In genomic region chr17:8935194-8935593, GRCh38 we compare ENCODE assay signal across 8 cellular contexts. TPM values are rescaled to one million over a fixed set of nuclear protein-coding genes. Genes with fewer than 3 reads are reported as not detected.
A peak's percentile ranks its signal among the peaks of the same experiment; 100 is the strongest.
DNase-seq lines count a peak whose midpoint lies in the region; TF ChIP-seq lines count a peak whose summit lies in the region.

No MANE protein-coding gene starts in this region.

- H3K27ac ChIP-seq in trophoblast cell (ENCODE audit: low read depth, low read length): no peak overlapping the region

- H2BK12ac ChIP-seq in trophoblast cell (ENCODE audit: low read length): no peak overlapping the region

- H2BK5ac ChIP-seq in trophoblast cell (ENCODE audit: low read depth, low read length, poor library complexity): no peak overlapping the region

- H3K27me3 ChIP-seq in trophoblast cell (ENCODE audit: insufficient read depth, low read length): no peaks in the 10 kb centered on the region

- H2BK120ac ChIP-seq in trophoblast cell (ENCODE audit: insufficient read depth, low read length, poor library complexity): no peak overlapping the region

- H3K79me1 ChIP-seq in trophoblast cell (ENCODE audit: low read length): no peaks in the 10 kb centered on the region

- BruUV-seq in Calu3 (replicated peaks; lab: Mats Ljungman, UMichigan): no TSS peak

- H2AK5ac ChIP-seq in trophoblast cell (ENCODE audit: low read length): no peak overlapping the region

- no peak overlapping the region for H2AFZ ChIP-seq in trophoblast cell (ENCODE audit: insufficient read depth, low read length, poor library complexity)

- no peaks in the 10 kb centered on the region for H3K4me1 Mint-ChIP-seq in Calu3 (ENCODE audit: low read depth, unreplicated experiment)

- H3K27ac Mint-ChIP-seq in Calu3 (ENCODE audit: unreplicated experiment): no peak overlapping the region

- H3K4me1 ChIP-seq in trophoblast cell (ENCODE audit: control insufficient read depth in 1 of 2, insufficient read depth in 2 of 2, low read length in 2 of 2): no peaks in the 10 kb centered on the region

- no peak overlapping the region for H3K4ac ChIP-seq in trophoblast cell (ENCODE audit: low read depth, low read length)

- H3K9me3 Mint-ChIP-seq in Calu3 (ENCODE audit: low read depth, unreplicated experiment): no peaks in the 10 kb centered on the region

- no peaks in the 10 kb centered on the region for H3K9me3 ChIP-seq in trophoblast cell (ENCODE audit: insufficient read depth, low read depth, low read length)

- no peak overlapping the region for H3K14ac ChIP-seq in trophoblast cell (ENCODE audit: low read length)

- no peaks in the 10 kb centered on the region for H3K79me2 ChIP-seq in trophoblast cell (ENCODE audit: control insufficient read depth, insufficient read depth, low read length, poor library complexity)

- no peak overlapping the region for H3K4me2 ChIP-seq in trophoblast cell (ENCODE audit: low read length)

- no CpG with 5 or more reads among the region's 8 CpGs for WGBS in trophoblast cell (ENCODE audit: extremely low coverage, insufficient coverage, insufficient read length)

- no peak overlapping the region for H3K4me3 ChIP-seq in trophoblast cell (ENCODE audit: low read depth, low read length)

- no peak overlapping the region for H3K4me3 Mint-ChIP-seq in Calu3 (ENCODE audit: low read depth, unreplicated experiment)

- H3K36me3 ChIP-seq in trophoblast cell (ENCODE audit: control insufficient read depth in 1 of 2, insufficient read depth in 2 of 2, low read length in 2 of 2): no peaks in the 10 kb centered on the region

- H4K91ac ChIP-seq in trophoblast cell (ENCODE audit: low read depth, low read length): no peak overlapping the region

- CTCF ChIA-PET in Calu3 (lab: Charles Lee): interaction anchor here (0.7 kb wide), 1 partner anchor 265 kb away, joined by 5 read pairs; no protein-coding TSS in a partner anchor

- TF ChIP-seq CTCF in GM20000 (IDR thresholded peaks at IDR 0.05; ENCODE audit: extremely low read depth, missing control alignments) (no peak), Calu3 (IDR thresholded peaks at IDR 0.05; ENCODE audit: unreplicated experiment) (no peak)

- no peak overlapping the region for H3K23ac ChIP-seq in trophoblast cell (ENCODE audit: low read length)

- no peaks in the 10 kb centered on the region for H3K36me3 Mint-ChIP-seq in Calu3 (ENCODE audit: insufficient read depth, unreplicated experiment)

- H3K9ac ChIP-seq in trophoblast cell (ENCODE audit: low read length): no peak overlapping the region

- peaks cover 37% of the 10 kb centered on the region for H3K27me3 Mint-ChIP-seq in Calu3 (ENCODE audit: unreplicated experiment)

- no peak overlapping the region for H4K8ac ChIP-seq in trophoblast cell (ENCODE audit: low read depth, low read length)

- intact Hi-C loops in Calu3 (cut with micrococcal nuclease; ENCODE audit: unreplicated experiment): no loop called here

- no peak overlapping the region for H3K18ac ChIP-seq in trophoblast cell (ENCODE audit: low read length)

- DNase-seq in GF-D8 (lab: John Stamatoyannopoulos, UW) (peak; percentile 56), Kasumi-1 (lab: John Stamatoyannopoulos, UW) (peak; percentile 22 to 32), activated T-cell treated with anti-CD3 and anti-CD28 coated beads for 24 hours (ENCODE audit: low read depth) (peak; percentile 59), trophoblast cell (peak; percentile 53 to 61), GM20000 (ENCODE audit: low spot score) (no peak), Calu3 (no peak), T1000 (lab: John Stamatoyannopoulos, UW) (no peak), kidney glomerular epithelial cell (lab: John Stamatoyannopoulos, UW) (no peak)

- no peak overlapping the region for H4K12ac ChIP-seq in trophoblast cell (ENCODE audit: low read depth, low read length)

RNA-seq across cellular contexts. Expression of gene PIK3R5, which starts 30.3 kb away (rescaled TPM):
- polyA plus RNA-seq in trophoblast cell (2013): 0.04 TPM in 1 of 2 replicates, not detected in the other
- total RNA-seq in Calu3 (2022): not detected in 2 replicates

Comparison
In these comparisons a context has a peak if more than half of its experiments do, and no peak if none do; other contexts are left out.
1. DNase-seq: peak in GF-D8 (single experiment), Kasumi-1 (2 of 2), activated T-cell treated with anti-CD3 and anti-CD28 coated beads for 24 hours (single experiment) and trophoblast cell (2 of 2); none in GM20000 (single experiment), Calu3 (single experiment), T1000 (single experiment) and kidney glomerular epithelial cell (single experiment).